25 cellular contexts compared by ENCODE assay signal in genomic region chr7:155791214-155791737, GRCh38. TPM values are rescaled to one million over a fixed set of nuclear protein-coding genes. Genes with fewer than 3 reads are reported as not detected.
"Had no signal": no experiment of that assay in that cellular context is flagged by ENCODE, and none has a peak within 500 bp of the region (broad histone marks: within the 10 kb centered on the region; RNA-seq: fewer than 3 reads in every experiment).

No MANE protein-coding gene starts in this region.

- H3K4me3 Mint-ChIP-seq: activated B cell treated with CpG ODN at 0.5 μM for 24 hours; activated CD4-positive, alpha-beta T cell treated with anti-CD3 and anti-CD28 coated beads, Interleukin-2, amount 10 ng/mL, durations not matched to agents 24 days and 14 days; activated CD8-positive, alpha-beta memory T cell treated with anti-CD3 and anti-CD28 coated beads, Interleukin-2, amount 10 ng/mL, durations not matched to agents 7 days and 5 days; activated naive CD4-positive, alpha-beta T cell treated with anti-CD3 and anti-CD28 coated beads, Interleukin-2, amount 50 U/mL, for 24 hours; activated T-cell treated with anti-CD3 and anti-CD28 coated beads, Interleukin-2, amount 50 U/mL, for 24 hours; activated T-helper 1 cell treated with anti-CD3 and anti-CD28 coated beads, Interleukin-12 subunit alpha, Interleukin-12 subunit beta, Interleukin-2, Interleukin-4 antibody, amounts not matched to agents 30 ng/mL and 10 ng/mL and 1 ng/mL, durations not matched to agents 14 hours and 24 hours and 36 hours; IgD-negative memory B cell; T-cell had no signal

- H3K27ac Mint-ChIP-seq: activated B cell treated with CpG ODN at 0.5 μM for 24 hours; activated CD4-positive, alpha-beta T cell treated with anti-CD3 and anti-CD28 coated beads, Interleukin-2, amount 10 ng/mL, durations not matched to agents 24 days and 14 days; activated CD8-positive, alpha-beta memory T cell treated with anti-CD3 and anti-CD28 coated beads, Interleukin-2, amount 10 ng/mL, durations not matched to agents 7 days and 5 days; activated naive CD4-positive, alpha-beta T cell treated with anti-CD3 and anti-CD28 coated beads, Interleukin-2, amount 50 U/mL, for 24 hours; activated T-cell treated with anti-CD3 and anti-CD28 coated beads, Interleukin-2, amount 50 U/mL, for 24 hours; activated T-helper 1 cell treated with anti-CD3 and anti-CD28 coated beads, Interleukin-12 subunit alpha, Interleukin-12 subunit beta, Interleukin-2, Interleukin-4 antibody, amounts not matched to agents 30 ng/mL and 10 ng/mL and 1 ng/mL, durations not matched to agents 14 hours and 24 hours and 36 hours; T-cell had no signal

- H3K36me3 ChIP-seq: breast epithelium had no signal

- H3K4me1 ChIP-seq: breast epithelium had no signal

- H3K27ac ChIP-seq: breast epithelium had no signal

- DNase-seq: activated B cell treated with CpG ODN at 0.5 μM for 24 hours; activated CD4-positive, alpha-beta T cell treated with anti-CD3 and anti-CD28 coated beads for 1 hour; activated CD4-positive, alpha-beta T cell treated with anti-CD3 and anti-CD28 coated beads, Interleukin-2, amount 10 ng/mL, durations not matched to agents 24 days and 14 days; activated CD4-positive, alpha-beta T cell treated with anti-CD3 and anti-CD28 coated beads, Interleukin-2, amount 50 U/mL, for 48 hours; activated CD8-positive, alpha-beta memory T cell treated with anti-CD3 and anti-CD28 coated beads, Interleukin-2, amount 10 ng/mL, durations not matched to agents 7 days and 5 days; activated effector memory CD4-positive, alpha-beta T cell treated with Interleukin-2 at 50 U/mL for 16 hours; activated naive CD4-positive, alpha-beta T cell; activated T-cell treated with anti-CD3 and anti-CD28 coated beads, Interleukin-2, amount 50 U/mL, for 24 hours; KG1; NCI-H1092; NCI-H1436; NCI-H187; NCI-H2081; NCI-H446; PC-3; SIG-M5; T-cell; T-helper 2 cell; T1000 had no signal

- H3K9me3 Mint-ChIP-seq: activated B cell treated with CpG ODN at 0.5 μM for 24 hours; activated CD4-positive, alpha-beta T cell treated with anti-CD3 and anti-CD28 coated beads, Interleukin-2, amount 10 ng/mL, durations not matched to agents 24 days and 14 days; activated naive CD4-positive, alpha-beta T cell treated with anti-CD3 and anti-CD28 coated beads, Interleukin-2, amount 50 U/mL, for 24 hours; activated T-cell treated with anti-CD3 and anti-CD28 coated beads, Interleukin-2, amount 50 U/mL, for 24 hours; activated T-helper 1 cell treated with anti-CD3 and anti-CD28 coated beads, Interleukin-12 subunit alpha, Interleukin-12 subunit beta, Interleukin-2, Interleukin-4 antibody, amounts not matched to agents 30 ng/mL and 10 ng/mL and 1 ng/mL, durations not matched to agents 14 hours and 24 hours and 36 hours; IgD-negative memory B cell; T-cell had no signal

- H3K36me3 Mint-ChIP-seq: activated CD8-positive, alpha-beta memory T cell treated with anti-CD3 and anti-CD28 coated beads, Interleukin-2, amount 10 ng/mL, durations not matched to agents 7 days and 5 days; activated naive CD4-positive, alpha-beta T cell treated with anti-CD3 and anti-CD28 coated beads, Interleukin-2, amount 50 U/mL, for 24 hours; IgD-negative memory B cell; T-cell had no signal

- H3K4me1 Mint-ChIP-seq: activated CD8-positive, alpha-beta memory T cell treated with anti-CD3 and anti-CD28 coated beads, Interleukin-2, amount 10 ng/mL, durations not matched to agents 7 days and 5 days had no signal

- H3K4me3 ChIP-seq: breast epithelium had no signal

- H3K9me3 ChIP-seq: breast epithelium had no signal

RNA-seq across cellular contexts. Expression of gene SHH, which starts 21.0 kb away (rescaled TPM):
- total RNA-seq: activated B cell treated with CpG ODN at 0.5 μM for 24 hours; activated CD4-positive, alpha-beta T cell treated with anti-CD3 and anti-CD28 coated beads, Interleukin-2, amount 10 ng/mL, durations not matched to agents 24 days and 14 days; activated CD8-positive, alpha-beta memory T cell treated with anti-CD3 and anti-CD28 coated beads, Interleukin-2, amount 10 ng/mL, durations not matched to agents 7 days and 5 days; activated T-helper 1 cell treated with anti-CD3 and anti-CD28 coated beads, Interleukin-12 subunit alpha, Interleukin-12 subunit beta, Interleukin-2, Interleukin-4 antibody, amounts not matched to agents 30 ng/mL and 10 ng/mL and 1 ng/mL, durations not matched to agents 14 hours and 24 hours and 36 hours; breast epithelium; LHCN-M2; M059J had no signal
- polyA plus RNA-seq: IgD-negative memory B cell had no signal
